In genomic region chr6:3381233-3382065, GRCh38 we compare ENCODE assay signal across 12 cellular contexts.
DNase-seq lines count a peak whose midpoint lies in the region; ATAC-seq and TF ChIP-seq lines count a peak whose summit lies in the region.
"Had no signal": no experiment of that assay in that cellular context is flagged by ENCODE, and none has a peak within 500 bp of the region (broad histone marks: within the 10 kb centered on the region; RNA-seq: fewer than 3 reads in every experiment).

No MANE protein-coding gene starts in this region.

- H3K4me3 ChIP-seq in HCT116 (replicated peaks in 1 of 2; ENCODE audit: low read depth in 1 of 2, low read length in 2 of 2) = peak overlapping the region in 1 of 2 experiments; percentile 47; a peak in 2 of 4 replicates
- H3K4me3 ChIP-seq: pancreas had no signal

- TF ChIP-seq CTCF in HCT116 (IDR thresholded peaks at IDR 0.05 in 2 of 3, conservative IDR thresholded peaks at IDR 0.05 in 1 of 3; ENCODE audit: borderline replicate concordance in 1 of 3, insufficient read depth in 1 of 3, low read depth in 2 of 3, low read length in 2 of 3) = no peak
- no peak for TF ChIP-seq CTCF in WTC11 (IDR thresholded peaks at IDR 0.05)

- H3K4me2 ChIP-seq in HCT116 (ENCODE audit: low read length) = peak overlapping the region; percentile 77

- no peaks in the 10 kb centered on the region for H3K36me3 ChIP-seq in HCT116 (ENCODE audit: control insufficient read depth in 1 of 2, insufficient read depth in 2 of 2, low read length in 2 of 2)
- H3K36me3 ChIP-seq: pancreas had no signal

- RAD21 ChIA-PET in HCT116 (lab: Charles Lee; ENCODE audit: low non-redundant PET in 1 of 2, low total read pairs in 2 of 2, uncharacterized antibody in 2 of 2, unreplicated experiment in 2 of 2) = interaction anchor here in 1 of 2 experiments (1.0 kb wide), 1 partner anchor 75 kb away, joined by 3 read pairs; the partner anchor contains the start of gene SLC22A23

- no peak for TF ChIP-seq RAD21 in HCT116 (IDR thresholded peaks at IDR 0.05; ENCODE audit: low read depth)

- no peak overlapping the region for H2AFZ ChIP-seq in HCT116 (ENCODE audit: low read depth, low read length, poor library complexity, severe bottlenecking)

- no peak for DNase-seq in HCT116 (ENCODE audit: low read depth, low spot score)
- peak in 53 of 58 donors; percentile 34 to 87 (median 72) for DNase-seq in anterior cingulate cortex (lab: John Stamatoyannopoulos, UW)
- DNase-seq in left ventricle myocardium superior = peak; percentile 58
- DNase-seq in posterior cingulate gyrus = peak; percentile 75 to 97 (median 84)
- DNase-seq in Kasumi-1 (lab: John Stamatoyannopoulos, UW) = no peak
- DNase-seq in WTC11 (ENCODE audit: low spot score) = no peak
- DNase-seq: activated naive CD8-positive, alpha-beta T cell treated with anti-CD3 and anti-CD28 coated beads, Interleukin-2, amount 10 ng/mL, durations not matched to agents 7 days and 5 days; effector CD8-positive, alpha-beta T cell; stimulated activated CD4-positive, alpha-beta T cell treated with anti-CD3 and anti-CD28 coated beads, Interleukin-4, amount 100 ng/mL, for 1 hour had no signal

- no peaks in the 10 kb centered on the region; the same call in 1 of the 2 replicates for H4K20me1 ChIP-seq in HCT116 (ENCODE audit: insufficient read depth)

- POLR2A ChIA-PET in HCT116 (lab: Charles Lee) (interaction anchor here (1.4 kb wide), 1 partner anchor 224 kb away, joined by 3 read pairs; the partner anchor contains the start of gene TUBB2A), WTC11 (lab: Charles Lee) (no interaction called here)

- H3K9ac ChIP-seq in HCT116 (ENCODE audit: low read length) = peak overlapping the region; percentile 34

- intact Hi-C loops in HCT116 (cut with micrococcal nuclease) = no loop called here
- intact Hi-C loops in left ventricle myocardium superior (cut with micrococcal nuclease) = no loop called here
- intact Hi-C loops in posterior cingulate gyrus (cut with DNase I) = no loop called here

- no TSS peak for BruUV-seq in HCT116 (replicated peaks; lab: Mats Ljungman, UMichigan)

- no peak overlapping the region for H3K4me3 Mint-ChIP-seq in WTC11
- H3K4me3 Mint-ChIP-seq: activated naive CD8-positive, alpha-beta T cell treated with anti-CD3 and anti-CD28 coated beads, Interleukin-2, amount 10 ng/mL, durations not matched to agents 7 days and 5 days; stimulated activated naive CD8-positive, alpha-beta T cell treated with anti-CD3 and anti-CD28 coated beads, Interleukin-15, Interleukin-2, amounts not matched to agents 100 ng/mL and 50 ng/mL, for 24 hours had no signal

- no peak overlapping the region for H3K27ac Mint-ChIP-seq in WTC11
- H3K27ac Mint-ChIP-seq: activated naive CD8-positive, alpha-beta T cell treated with anti-CD3 and anti-CD28 coated beads, Interleukin-2, amount 10 ng/mL, durations not matched to agents 7 days and 5 days; stimulated activated naive CD8-positive, alpha-beta T cell treated with anti-CD3 and anti-CD28 coated beads, Interleukin-15, Interleukin-2, amounts not matched to agents 100 ng/mL and 50 ng/mL, for 24 hours had no signal

- H3K27me3 ChIP-seq in HCT116 (ENCODE audit: insufficient read depth, low read length) = no peaks in the 10 kb centered on the region
- H3K27me3 ChIP-seq: pancreas had no signal

- ATAC-seq in HCT116 (no peak), left ventricle myocardium superior (peak; percentile 62), GM18907 (IDR thresholded peaks at IDR 0.05; ENCODE audit: unreplicated experiment) (no peak), WTC11 (no peak)

- H3K4me1 ChIP-seq in HCT116 (ENCODE audit: control insufficient read depth in 1 of 2, insufficient read depth in 2 of 2, low read length in 2 of 2) = peaks cover 87 to 97% of the 10 kb centered on the region in 2 experiments

- H3K36me3 Mint-ChIP-seq in WTC11 = no peaks in the 10 kb centered on the region
- H3K36me3 Mint-ChIP-seq: activated naive CD8-positive, alpha-beta T cell treated with anti-CD3 and anti-CD28 coated beads, Interleukin-2, amount 10 ng/mL, durations not matched to agents 7 days and 5 days had no signal

- H3K27me3 Mint-ChIP-seq in WTC11 (ENCODE audit: low read depth) = no peaks in the 10 kb centered on the region
- H3K27me3 Mint-ChIP-seq: stimulated activated naive CD8-positive, alpha-beta T cell treated with anti-CD3 and anti-CD28 coated beads, Interleukin-15, Interleukin-2, amounts not matched to agents 100 ng/mL and 50 ng/mL, for 24 hours had no signal

- H3K9me3 Mint-ChIP-seq in WTC11 = no peaks in the 10 kb centered on the region
- H3K9me3 Mint-ChIP-seq: activated naive CD8-positive, alpha-beta T cell treated with anti-CD3 and anti-CD28 coated beads, Interleukin-2, amount 10 ng/mL, durations not matched to agents 7 days and 5 days; stimulated activated naive CD8-positive, alpha-beta T cell treated with anti-CD3 and anti-CD28 coated beads, Interleukin-15, Interleukin-2, amounts not matched to agents 100 ng/mL and 50 ng/mL, for 24 hours had no signal

- H3K9me2 ChIP-seq in HCT116 (ENCODE audit: insufficient read depth) = no peaks in the 10 kb centered on the region

- CTCF ChIA-PET in HCT116 (lab: Charles Lee) = interaction anchor here (0.7 kb wide), 1 partner anchor 18 kb away, joined by 3 read pairs; no protein-coding TSS in a partner anchor
- CTCF ChIA-PET in WTC11 (lab: Charles Lee) = interaction anchor here (0.9 to 1.8 kb wide), 3 partner anchors 11 to 467 kb away, joined by 3 read pairs; no protein-coding TSS in a partner anchor

- peak overlapping the region; percentile 49; the same call in 1 of the 2 replicates for H3K27ac ChIP-seq in HCT116 (ENCODE audit: low read depth, low read length)

- no peak for TF ChIP-seq POLR2A in HCT116 (IDR thresholded peaks at IDR 0.05; ENCODE audit: borderline replicate concordance, extremely low read depth, insufficient read depth, insufficient read length)

- no peaks in the 10 kb centered on the region for H3K9me3 ChIP-seq in HCT116 (ENCODE audit: control insufficient read depth in 1 of 2, insufficient read depth in 1 of 2, low read depth in 1 of 2, low read length in 2 of 2)
- H3K9me3 ChIP-seq: pancreas had no signal

- H3K79me2 ChIP-seq in HCT116 (ENCODE audit: insufficient read depth, low read length) = no peaks in the 10 kb centered on the region; the same call in 1 of the 2 replicates

- H3K4me1 Mint-ChIP-seq in WTC11 = peaks cover 69% of the 10 kb centered on the region

TF ChIP-seq in HCT116, 20 proteins besides CTCF, POLR2A, EP300 and RAD21 (continues in another document):
- TF ChIP-seq YY1 (IDR thresholded peaks at IDR 0.05; ENCODE audit: extremely low read depth, insufficient replicate concordance, low read depth, low read length) = no peak
- no peak for TF ChIP-seq REST (IDR thresholded peaks at IDR 0.05; ENCODE audit: low read depth)
- TF ChIP-seq SP1 (IDR thresholded peaks at IDR 0.05; ENCODE audit: low read depth) = no peak

TF ChIP-seq in WTC11, 78 proteins besides CTCF, POLR2A, EP300 and RAD21 (continues in another document):
- TF ChIP-seq ATF6 (CRISPR knock-in tag; IDR thresholded peaks at IDR 0.05) (no peak), ETV6 (CRISPR knock-in tag; IDR thresholded peaks at IDR 0.05) (no peak), ZNF423 (CRISPR knock-in tag; IDR thresholded peaks at IDR 0.05) (no peak), SMAD3 (CRISPR knock-in tag; IDR thresholded peaks at IDR 0.05; ENCODE audit: borderline replicate concordance) (no peak), JUN (CRISPR knock-in tag; IDR thresholded peaks at IDR 0.05) (no peak), SOX15 (CRISPR knock-in tag; IDR thresholded peaks at IDR 0.05) (no peak)
- TF ChIP-seq, protein P1, sequence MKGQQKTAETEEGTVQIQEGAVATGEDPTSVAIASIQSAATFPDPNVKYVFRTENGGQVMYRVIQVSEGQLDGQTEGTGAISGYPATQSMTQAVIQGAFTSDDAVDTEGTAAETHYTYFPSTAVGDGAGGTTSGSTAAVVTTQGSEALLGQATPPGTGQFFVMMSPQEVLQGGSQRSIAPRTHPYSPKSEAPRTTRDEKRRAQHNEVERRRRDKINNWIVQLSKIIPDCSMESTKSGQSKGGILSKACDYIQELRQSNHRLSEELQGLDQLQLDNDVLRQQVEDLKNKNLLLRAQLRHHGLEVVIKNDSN (CRISPR knock-in tag; IDR thresholded peaks at IDR 0.05) = no peak

Comparison
In these comparisons a context has a peak if more than half of its experiments do, and no peak if none do; other contexts are left out.
1. DNase-seq: peak in anterior cingulate cortex (53 of 58), left ventricle myocardium superior (single experiment) and posterior cingulate gyrus (10 of 10); none in HCT116 (single experiment), Kasumi-1 (0 of 2) and WTC11 (single experiment).